8 cellular contexts compared by ENCODE assay signal in genomic region chrX:131729295-131729694, GRCh38.
A peak's percentile ranks its signal among the peaks of the same experiment; 100 is the strongest.
DNase-seq lines count a peak whose midpoint lies in the region; ATAC-seq and TF ChIP-seq lines count a peak whose summit lies in the region.

No MANE protein-coding gene starts in this region.

- no peak for TF ChIP-seq POLR2A in vagina (IDR thresholded peaks at IDR 0.05)

- H3K36me3 ChIP-seq in right atrium auricular region (no peaks in the 10 kb centered on the region), vagina (no peaks in the 10 kb centered on the region)

- H3K4me1 ChIP-seq in right atrium auricular region (no peaks in the 10 kb centered on the region), vagina (no peaks in the 10 kb centered on the region)

- H3K4me3 ChIP-seq in right atrium auricular region: peak overlapping the region; percentile 37 to 51
- peak overlapping the region; percentile 60 for H3K4me3 ChIP-seq in fibroblast of villous mesenchyme (ENCODE audit: low read depth, low read length)
- H3K4me3 ChIP-seq in vagina: peak overlapping the region; percentile 43 to 48

- peak overlapping the region; percentile 79 to 83 for H3K27ac ChIP-seq in right atrium auricular region
- H3K27ac ChIP-seq in vagina: peak overlapping the region; percentile 82

- H3K27me3 ChIP-seq in right atrium auricular region (no peaks in the 10 kb centered on the region), vagina (no peaks in the 10 kb centered on the region)

- peak; percentile 92 for DNase-seq in right atrium auricular region (ENCODE audit: low spot score)
- DNase-seq in Right ventricle myocardium inferior (ENCODE audit: missing footprints): no peak
- DNase-seq in NCI-H774 (lab: John Stamatoyannopoulos, UW): peak; percentile 70
- peak; percentile 91 for DNase-seq in fibroblast of villous mesenchyme (ENCODE audit: low read depth)
- DNase-seq in vagina (ENCODE audit: extremely low spot score in 2 of 2): peak in 1 of 2 donors; percentile 93
- no peak for DNase-seq in NCI-H2196 (lab: John Stamatoyannopoulos, UW; ENCODE audit: unreplicated experiment)
- no peak for DNase-seq in NCI-H1694 (lab: John Stamatoyannopoulos, UW)

- H3K9me3 ChIP-seq in right atrium auricular region (no peaks in the 10 kb centered on the region), vagina (no peaks in the 10 kb centered on the region)

- ATAC-seq in Right ventricle myocardium inferior (no peak), GM21447 (IDR thresholded peaks at IDR 0.05; ENCODE audit: unreplicated experiment) (no peak)

- intact Hi-C loops in Right ventricle myocardium inferior (cut with DNase I): no loop called here
- intact Hi-C loops in vagina (cut with DNase I): no loop called here

- TF ChIP-seq CTCF in right atrium auricular region (IDR thresholded peaks at IDR 0.05) (peak in 1 of 2 donors; percentile 55), fibroblast of villous mesenchyme (IDR thresholded peaks at IDR 0.05; ENCODE audit: insufficient read depth, low read depth, low read length) (peak; percentile 39), vagina (IDR thresholded peaks at IDR 0.05) (peak in 1 of 3 experiments; percentile 29)

Comparison
In these comparisons a context has a peak if more than half of its experiments do, and no peak if none do; other contexts are left out.
1. DNase-seq: peak in right atrium auricular region (single experiment), NCI-H774 (single experiment) and fibroblast of villous mesenchyme (single experiment); none in Right ventricle myocardium inferior (single experiment), NCI-H2196 (single experiment) and NCI-H1694 (single experiment).
2. Peak in every context shown above with its lines, with median percentiles within 50 percentile points of each other: H3K4me3 ChIP-seq.